Comparison of ENCODE assay signal across 14 cellular contexts in the genomic region with DNA sequence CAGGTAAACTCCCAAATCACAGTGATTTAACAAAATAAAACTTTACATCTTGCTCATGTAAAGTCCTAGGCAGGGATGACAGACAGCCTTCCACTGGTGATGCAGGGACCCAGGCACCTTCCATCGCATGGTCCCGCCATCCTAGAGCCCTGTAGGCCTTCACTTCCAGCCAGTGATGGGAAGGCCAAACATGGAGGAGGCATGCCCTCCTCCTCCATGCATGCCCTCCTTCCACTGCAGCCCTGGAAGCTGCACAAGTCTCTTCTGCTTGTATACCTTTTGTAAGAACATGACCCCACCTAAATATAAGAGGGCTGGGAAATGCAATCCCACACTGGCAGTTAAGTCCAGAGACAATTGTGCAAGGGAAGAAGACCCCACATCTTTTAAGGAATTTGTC. TPM values are rescaled to one million over a fixed set of nuclear protein-coding genes. Genes with fewer than 3 reads are reported as not detected.
"Had no signal": no experiment of that assay in that cellular context is flagged by ENCODE, and none has a peak within 500 bp of the region (broad histone marks: within the 10 kb centered on the region; RNA-seq: fewer than 3 reads in every experiment).

No MANE protein-coding gene starts in this region.

RNA-seq across cellular contexts. Expression of gene OR2A1, which starts 2.5 kb away (rescaled TPM):
- total RNA-seq: colonic mucosa, endodermal cell, esophagus mucosa, esophagus squamous epithelium, glomerular endothelial cell, kidney epithelial cell, left cardiac atrium, left lung, left ventricle myocardium superior, lung microvascular endothelial cell, mucosa of descending colon, myocyte had no signal
- polyA plus RNA-seq: keratinocyte had no signal

RNA-seq across cellular contexts. Expression of gene CTAGE8, which starts 40.6 kb away (rescaled TPM):
- total RNA-seq: glomerular endothelial cell, left ventricle myocardium superior, lung microvascular endothelial cell, myocyte had no signal

RNA-seq across cellular contexts. Expression of gene OR2A7, which starts 45.1 kb away (rescaled TPM):
- total RNA-seq: dermis microvascular lymphatic vessel endothelial cell, lung microvascular endothelial cell, myocyte had no signal
